Comparison of ENCODE assay signal across 13 cellular contexts in the genomic region with DNA sequence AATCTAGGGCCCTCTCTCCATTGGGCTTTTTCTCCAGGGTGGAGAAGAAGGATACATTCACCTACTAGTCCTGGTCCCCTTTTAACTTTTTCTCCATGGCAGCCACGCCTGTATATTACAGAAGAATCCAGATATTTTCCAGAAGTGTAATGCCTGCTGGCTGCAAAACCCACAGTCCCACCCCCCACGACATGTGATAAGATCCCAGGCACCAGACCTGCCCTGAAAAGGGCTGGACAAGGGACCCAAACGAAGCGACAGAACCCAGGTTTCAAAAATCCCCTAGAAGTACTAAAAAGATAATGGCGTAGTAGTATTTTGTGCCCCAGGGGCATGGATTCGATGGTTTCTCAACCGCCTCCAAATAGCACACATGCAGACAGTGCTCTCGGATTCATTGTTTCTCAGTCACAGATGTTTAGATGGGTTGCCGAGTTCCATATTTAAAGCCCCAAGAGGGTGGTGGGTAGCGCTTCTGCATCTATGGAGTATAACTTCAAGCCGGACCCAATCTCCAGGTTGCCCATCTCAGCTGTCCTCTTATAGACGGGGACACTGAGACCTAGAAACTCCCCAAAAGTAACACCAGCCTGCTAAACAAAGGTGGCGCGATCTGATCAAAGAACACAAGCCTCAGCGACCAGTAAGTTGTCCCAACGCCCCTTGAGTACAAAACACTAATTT. TPM values are rescaled to one million over a fixed set of nuclear protein-coding genes. Genes with fewer than 3 reads are reported as not detected.
A peak's percentile ranks its signal among the peaks of the same experiment; 100 is the strongest.
DNase-seq lines count a peak whose midpoint lies in the region; ATAC-seq and TF ChIP-seq lines count a peak whose summit lies in the region.
"Had no signal": no experiment of that assay in that cellular context is flagged by ENCODE, and none has a peak within 500 bp of the region (broad histone marks: within the 10 kb centered on the region; RNA-seq: fewer than 3 reads in every experiment).

No MANE protein-coding gene starts in this region.

- H3K4me1 Mint-ChIP-seq in endodermal cell = peaks cover 24% of the 10 kb centered on the region

- no peaks in the 10 kb centered on the region for H3K36me3 Mint-ChIP-seq in endodermal cell (ENCODE audit: low read depth)

- H3K9me3 ChIP-seq in right cardiac atrium (ENCODE audit: control insufficient read depth, low read length) (no peaks in the 10 kb centered on the region), endodermal cell (ENCODE audit: control insufficient read depth, low read length) (no peaks in the 10 kb centered on the region), osteoblast (ENCODE audit: low read depth, low read length) (no peaks in the 10 kb centered on the region), PC-3 (ENCODE audit: low read length) (no peaks in the 10 kb centered on the region)
- H3K9me3 ChIP-seq: BE2C had no signal

- WGBS in right cardiac atrium = 39% methylated on average over 16 of the region's 16 CpGs
- WGBS in endodermal cell (ENCODE audit: insufficient coverage in 1 of 2, insufficient read length in 1 of 2), 2 experiments = 9 to 18% methylated on average over 5 to 16 of the region's 16 CpGs

- H4K20me1 ChIP-seq in osteoblast (ENCODE audit: insufficient read depth, low read length) (no peaks in the 10 kb centered on the region), PC-3 (ENCODE audit: low read length) (no peaks in the 10 kb centered on the region)

- H3K4me3 ChIP-seq in right cardiac atrium (ENCODE audit: low read length) (peak overlapping the region; percentile 52), endodermal cell (ENCODE audit: low read length) (no peak overlapping the region), osteoblast (ENCODE audit: insufficient read depth, low read length) (peak overlapping the region; percentile 23), PC-3 (ENCODE audit: low read length) (no peak overlapping the region)

- no TSS peak for BruUV-seq in PC-3 (replicated peaks; lab: Mats Ljungman, UMichigan)

- H3K27me3 Mint-ChIP-seq in endodermal cell (ENCODE audit: insufficient read depth) = peaks cover 98% of the 10 kb centered on the region

- peak overlapping the region; percentile 13 for H3K4me3 Mint-ChIP-seq in endodermal cell
- H3K4me3 Mint-ChIP-seq: memory B cell had no signal

- H3K27ac Mint-ChIP-seq in endodermal cell = no peak overlapping the region
- H3K27ac Mint-ChIP-seq: memory B cell had no signal

- ATAC-seq in right cardiac atrium (no peak), left cardiac atrium (no peak), PC-3 (no peak)

- CTCF ChIA-PET in PC-3 (lab: Charles Lee) = no interaction called here

- POLR2A ChIA-PET in PC-3 (lab: Charles Lee; ENCODE audit: unreplicated experiment) = no interaction called here

- no peaks in the 10 kb centered on the region for H3K79me2 ChIP-seq in osteoblast (ENCODE audit: insufficient read depth, low read length)
- H3K79me2 ChIP-seq in PC-3 (ENCODE audit: low read length) = peaks cover 30% of the 10 kb centered on the region

- no peak overlapping the region for H2AFZ ChIP-seq in osteoblast (ENCODE audit: low read length)
- no peak overlapping the region for H2AFZ ChIP-seq in PC-3 (ENCODE audit: low read length)

- TF ChIP-seq CTCF in endodermal cell (conservative IDR thresholded peaks at IDR 0.05) = no peak
- no peak for TF ChIP-seq CTCF in osteoblast (IDR thresholded peaks at IDR 0.05; ENCODE audit: extremely low read depth, low read depth, low read length)
- no peak for TF ChIP-seq CTCF in PC-3 (conservative IDR thresholded peaks at IDR 0.05; ENCODE audit: low read depth, low read length)

- peak overlapping the region; percentile 51 for H3K4me2 ChIP-seq in osteoblast (ENCODE audit: insufficient read depth, low read length)
- H3K4me2 ChIP-seq in PC-3 (ENCODE audit: low read length) = no peak overlapping the region

- no peaks in the 10 kb centered on the region for H3K36me3 ChIP-seq in endodermal cell (ENCODE audit: control insufficient read depth, insufficient read depth, low read length)
- no peaks in the 10 kb centered on the region for H3K36me3 ChIP-seq in osteoblast (ENCODE audit: insufficient read depth, low read length)
- H3K36me3 ChIP-seq in PC-3 (ENCODE audit: low read depth, low read length) = no peaks in the 10 kb centered on the region
- H3K36me3 ChIP-seq: BE2C had no signal

- H3K4me1 ChIP-seq in right cardiac atrium (ENCODE audit: control insufficient read depth, insufficient read depth, low read length) (no peaks in the 10 kb centered on the region), endodermal cell (ENCODE audit: control insufficient read depth, insufficient read depth, low read length) (peaks cover 6% of the 10 kb centered on the region), osteoblast (ENCODE audit: insufficient read depth, low read length) (no peaks in the 10 kb centered on the region), PC-3 (ENCODE audit: insufficient read depth, low read length) (peaks cover 12% of the 10 kb centered on the region; the same call in 1 of the 2 replicates)
- H3K4me1 ChIP-seq: BE2C had no signal

- H3K27ac ChIP-seq in right cardiac atrium (ENCODE audit: low read length) = peak overlapping the region; percentile 54
- no peak overlapping the region for H3K27ac ChIP-seq in endodermal cell (ENCODE audit: low read depth, low read length)
- no peak overlapping the region for H3K27ac ChIP-seq in osteoblast (ENCODE audit: low read depth, low read length)
- no peak overlapping the region for H3K27ac ChIP-seq in PC-3 (ENCODE audit: low read length)

- DNase-seq in right cardiac atrium (no peak), left cardiac atrium (no peak), endodermal cell (peak; percentile 48), osteoblast (ENCODE audit: insufficient read length, low spot score, missing footprints) (no peak), hypothalamus (lab: John Stamatoyannopoulos, UW) (no peak), PC-3 (no peak), A172 (ENCODE audit: low spot score) (no peak)
- no peak for DNase-seq in stimulated activated naive CD4-positive, alpha-beta T cell (lab: John Stamatoyannopoulos, UW)
- DNase-seq: BE2C, GDM1, NCI-H2171 had no signal

- intact Hi-C loops in right cardiac atrium (cut with DNase I) (loop anchor here in 1 of 4 donors (10.0 kb wide), 1 partner anchor 152 kb away; a partner anchor contains a TSS), left cardiac atrium (cut with DNase I) (no loop called here), PC-3 (cut with micrococcal nuclease) (no loop called here)

- H3K9ac ChIP-seq in endodermal cell (ENCODE audit: extremely low read depth, low read length, poor library complexity, severe bottlenecking) (no peak overlapping the region), PC-3 (ENCODE audit: low read length) (no peak overlapping the region)

- H3K9me2 ChIP-seq in PC-3 (replicated peaks; ENCODE audit: low read length) = no peaks in the 10 kb centered on the region

- no peaks in the 10 kb centered on the region for H3K9me3 Mint-ChIP-seq in endodermal cell

- H3K27me3 ChIP-seq in right cardiac atrium (ENCODE audit: control insufficient read depth, insufficient read depth) (no peaks in the 10 kb centered on the region), endodermal cell (ENCODE audit: control insufficient read depth, insufficient read depth, low read length, poor library complexity, severe bottlenecking) (peaks cover 98% of the 10 kb centered on the region), osteoblast (ENCODE audit: insufficient read depth, low read length) (peaks cover 97% of the 10 kb centered on the region), PC-3 (ENCODE audit: low read length) (no peaks in the 10 kb centered on the region)
- H3K27me3 ChIP-seq: BE2C had no signal

- no peaks in the 10 kb centered on the region for H3F3A ChIP-seq in PC-3 (ENCODE audit: low read length, unreplicated experiment)

RNA-seq across cellular contexts. Expression of a gene that starts 2.6 kb away (rescaled TPM):
- total RNA-seq in right cardiac atrium (1 to 10 TPM; 1.4 to 3.0 (median 2.0) TPM), left cardiac atrium (1 to 10 TPM; 4.2 to 4.5 TPM), endodermal cell (under 1 TPM in 1 of 2 donors, not detected in 1; 0.51 TPM), osteoblast (under 0.01 TPM in 1 of 2 replicates, not detected in the other), PC-3 (2014; rRNA removed) (8.5 and 9.1 TPM in 2 replicates)
- polyA plus RNA-seq in right cardiac atrium = 2.0 TPM
- polyA plus RNA-seq in endodermal cell (2013, experiment 1 of 2) = 0.11 TPM
- polyA plus RNA-seq in endodermal cell (2013, experiment 2 of 2) = not detected
- 1.9 and 6.4 TPM in 2 replicates for total RNA-seq in A172 (2014; rRNA removed; shearing (Covaris generic))
- total RNA-seq: T-helper 2 cell treated with Interferon-gamma antibody and Interleukin-4, amounts not matched to agents 100 ng/mL and 5 ng/mL, for 36 hours had no signal

Comparison
In these comparisons a context has a peak if more than half of its experiments do, and no peak if none do; other contexts are left out.
1. H3K4me3 ChIP-seq: peak in right cardiac atrium (single experiment) and osteoblast (single experiment); none in endodermal cell (single experiment) and PC-3 (single experiment).